In genomic region chr1:31029031-31029430, GRCh38 we compare ENCODE assay signal across 13 cellular contexts. TPM values are rescaled to one million over a fixed set of nuclear protein-coding genes. Genes with fewer than 3 reads are reported as not detected.
DNase-seq lines count a peak whose midpoint lies in the region; ATAC-seq and TF ChIP-seq lines count a peak whose summit lies in the region.
"Had no signal": no experiment of that assay in that cellular context is flagged by ENCODE, and none has a peak within 500 bp of the region (broad histone marks: within the 10 kb centered on the region; RNA-seq: fewer than 3 reads in every experiment).

No MANE protein-coding gene starts in this region.

- ATAC-seq in activated B cell treated with CpG ODN at 0.5 μM for 24 hours (ENCODE audit: low read depth) (no peak), naive B cell (ENCODE audit: low read depth in 2 of 2) (no peak), right lobe of liver (no peak)
- ATAC-seq in naive thymus-derived CD4-positive, alpha-beta T cell = no peak
- ATAC-seq: effector memory CD8-positive, alpha-beta T cell had no signal

- H3K4me1 Mint-ChIP-seq in activated B cell treated with CpG ODN at 0.5 μM for 24 hours (peaks cover 83% of the 10 kb centered on the region), naive B cell (peaks cover 57 to 86% (median 74%) of the 10 kb centered on the region in 3 donors)
- H3K4me1 Mint-ChIP-seq in naive thymus-derived CD4-positive, alpha-beta T cell = peaks cover 49 to 97% (median 72%) of the 10 kb centered on the region in 7 donors

- TF ChIP-seq CTCF in activated B cell treated with CpG ODN at 0.5 μM for 24 hours (IDR thresholded peaks at IDR 0.05) (no peak), right lobe of liver (IDR thresholded peaks at IDR 0.05) (no peak)

- H3K9me3 ChIP-seq in naive thymus-derived CD4-positive, alpha-beta T cell (ENCODE audit: control insufficient read depth in 2 of 3, low read length in 3 of 3) = no peaks in the 10 kb centered on the region
- H3K9me3 ChIP-seq in right lobe of liver = no peaks in the 10 kb centered on the region

- H3K36me3 ChIP-seq in naive thymus-derived CD4-positive, alpha-beta T cell (ENCODE audit: control insufficient read depth in 2 of 3, insufficient read depth in 3 of 3, low read length in 3 of 3) = peaks cover 0 to 9% (median 4%) of the 10 kb centered on the region in 3 experiments
- H3K36me3 ChIP-seq in H7 (replicated peaks; ENCODE audit: control insufficient read depth, insufficient read depth, low read length) = no peaks in the 10 kb centered on the region; the same call in 1 of the 2 replicates
- H3K36me3 ChIP-seq in right lobe of liver = peaks cover 0 to 2% (median 0%) of the 10 kb centered on the region in 4 donors

- H3K27ac Mint-ChIP-seq in activated B cell treated with CpG ODN at 0.5 μM for 24 hours (peak overlapping the region; percentile 68), naive B cell (peak overlapping the region in 2 of 6 donors; percentile 66 to 84)
- H3K27ac Mint-ChIP-seq in naive thymus-derived CD4-positive, alpha-beta T cell = peak overlapping the region in 3 of 9 donors; percentile 15 to 56 (median 52)

- CTCF ChIA-PET in activated B cell treated with CpG ODN at 0.5 μM for 24 hours (lab: Charles Lee) = no interaction called here
- CTCF ChIA-PET in naive thymus-derived CD4-positive, alpha-beta T cell (lab: Charles Lee) = no interaction called here

- no peaks in the 10 kb centered on the region for H3K9me3 Mint-ChIP-seq in activated B cell treated with CpG ODN at 0.5 μM for 24 hours
- no peaks in the 10 kb centered on the region for H3K9me3 Mint-ChIP-seq in naive B cell
- peaks cover 0 to 1% (median 0%) of the 10 kb centered on the region in 11 donors for H3K9me3 Mint-ChIP-seq in naive thymus-derived CD4-positive, alpha-beta T cell
- H3K9me3 Mint-ChIP-seq: effector memory CD8-positive, alpha-beta T cell had no signal

- DNase-seq in AG08396 (ENCODE audit: low spot score) = peak; percentile 17
- DNase-seq in EH (ENCODE audit: low read depth) = peak; percentile 63
- no peak for DNase-seq in activated B cell treated with CpG ODN at 0.5 μM for 24 hours
- DNase-seq in naive B cell = no peak
- DNase-seq in COLO668 (lab: John Stamatoyannopoulos, UW; ENCODE audit: unreplicated experiment) = no peak
- DNase-seq in naive thymus-derived CD4-positive, alpha-beta T cell = no peak
- DNase-seq in H7 = no peak
- no peak for DNase-seq in right lobe of liver
- DNase-seq: activated CD4-positive, alpha-beta T cell treated with anti-CD3 and anti-CD28 coated beads, Interleukin-2, amount 50 U/mL, for 1 hour; effector memory CD8-positive, alpha-beta T cell; MV-4-11; occipital lobe had no signal

- no peaks in the 10 kb centered on the region for H3K27me3 ChIP-seq in naive thymus-derived CD4-positive, alpha-beta T cell (ENCODE audit: control insufficient read depth in 2 of 2, insufficient read depth in 2 of 2, low read length in 2 of 2)
- no peaks in the 10 kb centered on the region for H3K27me3 ChIP-seq in H7 (ENCODE audit: control insufficient read depth, insufficient read depth, low read length)
- H3K27me3 ChIP-seq in right lobe of liver = no peaks in the 10 kb centered on the region

- TF ChIP-seq POLR2A in right lobe of liver (IDR thresholded peaks at IDR 0.05) = no peak

- peaks cover 8 to 21% of the 10 kb centered on the region in 2 donors for H3K4me1 ChIP-seq in naive thymus-derived CD4-positive, alpha-beta T cell (ENCODE audit: control insufficient read depth in 2 of 2, insufficient read depth in 2 of 2, low read length in 2 of 2)
- peaks cover 0 to 55% (median 20%) of the 10 kb centered on the region in 4 donors for H3K4me1 ChIP-seq in right lobe of liver

- intact Hi-C loops in activated B cell treated with CpG ODN at 0.5 μM for 24 hours (cut with micrococcal nuclease) = loop anchor here (2.0 to 5.0 kb wide), 2 partner anchors 16 to 38 kb away; partner anchors contain the start of gene PUM1
- intact Hi-C loops in naive thymus-derived CD4-positive, alpha-beta T cell (cut with micrococcal nuclease) = no loop called here
- intact Hi-C loops in right lobe of liver (cut with DNase I) = no loop called here

- POLR2A ChIA-PET in activated B cell treated with CpG ODN at 0.5 μM for 24 hours (lab: Charles Lee) = interaction anchor here (0.6 kb wide), 2 partner anchors 31 to 58 kb away, joined by 5 read pairs; no protein-coding TSS in a partner anchor
- POLR2A ChIA-PET in naive thymus-derived CD4-positive, alpha-beta T cell (lab: Charles Lee) = no interaction called here

- H3K36me3 Mint-ChIP-seq in activated B cell treated with CpG ODN at 0.5 μM for 24 hours (ENCODE audit: low read depth) (peaks cover 41% of the 10 kb centered on the region), naive B cell (peaks cover 0 to 13% of the 10 kb centered on the region in 2 donors)
- H3K36me3 Mint-ChIP-seq in naive thymus-derived CD4-positive, alpha-beta T cell = peaks cover 0 to 32% (median 17%) of the 10 kb centered on the region in 5 donors

- H3K27ac ChIP-seq in naive thymus-derived CD4-positive, alpha-beta T cell (ENCODE audit: low read depth, low read length) = no peak overlapping the region
- H3K27ac ChIP-seq in right lobe of liver = no peak overlapping the region

- no peak overlapping the region for H3K4me3 ChIP-seq in naive thymus-derived CD4-positive, alpha-beta T cell (ENCODE audit: low read length)
- H3K4me3 ChIP-seq in H7 (ENCODE audit: insufficient read depth, low read depth, low read length) (no peak overlapping the region), right lobe of liver (no peak overlapping the region)
- H3K4me3 ChIP-seq: skin epidermis had no signal

- H3K27me3 Mint-ChIP-seq in activated B cell treated with CpG ODN at 0.5 μM for 24 hours = no peaks in the 10 kb centered on the region
- H3K27me3 Mint-ChIP-seq in naive B cell = no peaks in the 10 kb centered on the region
- H3K27me3 Mint-ChIP-seq in naive thymus-derived CD4-positive, alpha-beta T cell = no peaks in the 10 kb centered on the region
- H3K27me3 Mint-ChIP-seq: effector memory CD8-positive, alpha-beta T cell had no signal

- H3K4me3 Mint-ChIP-seq in activated B cell treated with CpG ODN at 0.5 μM for 24 hours (no peak overlapping the region), naive B cell (peak overlapping the region in 6 of 8 donors; percentile 12 to 81 (median 62))
- H3K4me3 Mint-ChIP-seq in naive thymus-derived CD4-positive, alpha-beta T cell = peak overlapping the region in 5 of 10 donors; percentile 2 to 49 (median 37)
- H3K4me3 Mint-ChIP-seq: effector memory CD8-positive, alpha-beta T cell had no signal

RNA-seq across cellular contexts. Expression of gene PUM1, which starts 36.5 kb away (rescaled TPM):
- total RNA-seq in activated B cell treated with CpG ODN at 0.5 μM for 24 hours (132 and 137 TPM in 2 replicates), right lobe of liver (10 to 100 TPM; 30.9 to 51.6 (median 42.0) TPM)
- 100 to 1,000 TPM in 5 of 6 donors, 10 to 100 TPM in 1; 93.0 to 121 (median 109) TPM for polyA plus RNA-seq in naive B cell (ENCODE audit: low read depth in 6 of 6)
- 100 to 1,000 TPM; 114 to 226 (median 174) TPM for total RNA-seq in naive thymus-derived CD4-positive, alpha-beta T cell
- polyA plus RNA-seq in naive thymus-derived CD4-positive, alpha-beta T cell = 100 to 1,000 TPM; 123 to 146 TPM
- 105 and 115 TPM in 2 replicates for total RNA-seq in H7 (2014; rRNA removed; shearing (Covaris generic))

Comparison
In these comparisons a context has a peak if more than half of its experiments do, and no peak if none do; other contexts are left out.
1. DNase-seq: peak in AG08396 (single experiment) and EH (single experiment); none in activated B cell treated with CpG ODN at 0.5 μM for 24 hours (single experiment), naive B cell (single experiment), COLO668 (single experiment), naive thymus-derived CD4-positive, alpha-beta T cell (0 of 9), H7 (single experiment) and right lobe of liver (0 of 3).